ENCODE assay signal across 9 cellular contexts in genomic region chr1:40267767-40268187, GRCh38. TPM values are rescaled to one million over a fixed set of nuclear protein-coding genes. Genes with fewer than 3 reads are reported as not detected.
DNase-seq lines count a peak whose midpoint lies in the region; ATAC-seq and TF ChIP-seq lines count a peak whose summit lies in the region.
"Had no signal": no experiment of that assay in that cellular context is flagged by ENCODE, and none has a peak within 500 bp of the region (broad histone marks: within the 10 kb centered on the region; RNA-seq: fewer than 3 reads in every experiment).

No MANE protein-coding gene starts in this region.

- H3K9me3 Mint-ChIP-seq in osteocyte (ENCODE audit: unreplicated experiment) = no peaks in the 10 kb centered on the region
- H3K9me3 Mint-ChIP-seq in CD14-positive monocyte = no peaks in the 10 kb centered on the region
- H3K9me3 Mint-ChIP-seq: activated CD4-positive, alpha-beta T cell treated with anti-CD3 and anti-CD28 coated beads, Interleukin-2, amount 10 ng/mL, durations not matched to agents 24 days and 14 days had no signal

- TF ChIP-seq CTCF in BJ (IDR thresholded peaks at IDR 0.05; ENCODE audit: insufficient read depth, low read depth, low read length) (no peak), fibroblast of mammary gland (conservative IDR thresholded peaks at IDR 0.05; ENCODE audit: control insufficient read depth, insufficient read depth, low read depth, low read length) (no peak), osteocyte (IDR thresholded peaks at IDR 0.05) (no peak), CD14-positive monocyte (IDR thresholded peaks at IDR 0.05) (no peak)

- H3K27me3 ChIP-seq in BJ (ENCODE audit: control insufficient read depth, insufficient read depth, low read length) = no peaks in the 10 kb centered on the region

- peak overlapping the region; percentile 74 for H3K27ac Mint-ChIP-seq in osteocyte (ENCODE audit: unreplicated experiment)
- no peak overlapping the region for H3K27ac Mint-ChIP-seq in CD14-positive monocyte
- H3K27ac Mint-ChIP-seq: activated CD4-positive, alpha-beta T cell treated with anti-CD3 and anti-CD28 coated beads, Interleukin-2, amount 10 ng/mL, durations not matched to agents 24 days and 14 days had no signal

- H3K36me3 ChIP-seq in BJ (ENCODE audit: control insufficient read depth, insufficient read depth, low read length) = peaks cover 7% of the 10 kb centered on the region

- intact Hi-C loops in CD14-positive monocyte (cut with micrococcal nuclease) = loop anchor here in 1 of 2 donors (5.0 kb wide), 1 partner anchor 45 kb away; no protein-coding TSS in a partner anchor

- H3K4me3 Mint-ChIP-seq in osteocyte (ENCODE audit: unreplicated experiment) (no peak overlapping the region), CD14-positive monocyte (no peak overlapping the region)
- H3K4me3 Mint-ChIP-seq: activated CD4-positive, alpha-beta T cell treated with anti-CD3 and anti-CD28 coated beads, Interleukin-2, amount 10 ng/mL, durations not matched to agents 24 days and 14 days had no signal

- H3K36me3 Mint-ChIP-seq in osteocyte (ENCODE audit: unreplicated experiment) = peaks cover 44% of the 10 kb centered on the region
- peaks cover 65 to 83% of the 10 kb centered on the region in 2 donors for H3K36me3 Mint-ChIP-seq in CD14-positive monocyte

- DNase-seq in BJ (ENCODE audit: low read depth) (peak; percentile 70), fibroblast of mammary gland (ENCODE audit: low read depth) (peak; percentile 97), osteocyte (ENCODE audit: extremely low spot score, unreplicated experiment) (no peak), cerebellum (ENCODE audit: low spot score) (no peak), NCI-H2029 treated with DMSO at 0.1 percent for 48 hours (lab: John Stamatoyannopoulos, UW) (no peak), CD14-positive monocyte (ENCODE audit: low spot score) (no peak), NCI-H187 (lab: John Stamatoyannopoulos, UW) (no peak)
- DNase-seq: activated CD4-positive, alpha-beta T cell treated with anti-CD3 and anti-CD28 coated beads, Interleukin-2, amount 10 ng/mL, durations not matched to agents 24 days and 14 days had no signal

- POLR2A ChIA-PET in BJ (lab: Charles Lee) = no interaction called here

- H3K27me3 Mint-ChIP-seq in osteocyte (ENCODE audit: unreplicated experiment) = no peaks in the 10 kb centered on the region
- H3K27me3 Mint-ChIP-seq in CD14-positive monocyte (ENCODE audit: low read depth in 3 of 3) = no peaks in the 10 kb centered on the region
- H3K27me3 Mint-ChIP-seq: activated CD4-positive, alpha-beta T cell treated with anti-CD3 and anti-CD28 coated beads, Interleukin-2, amount 10 ng/mL, durations not matched to agents 24 days and 14 days had no signal

- peaks cover 5% of the 10 kb centered on the region for H3K4me1 Mint-ChIP-seq in osteocyte (ENCODE audit: unreplicated experiment)
- no peaks in the 10 kb centered on the region for H3K4me1 Mint-ChIP-seq in CD14-positive monocyte

- CTCF ChIA-PET in BJ (lab: Yijun Ruan, JAX) = no interaction called here

- no peak overlapping the region for H3K4me3 ChIP-seq in BJ (ENCODE audit: low read depth, low read length)
- H3K4me3 ChIP-seq in fibroblast of mammary gland (ENCODE audit: control insufficient read depth, low read depth, low read length) = no peak overlapping the region

- peak; percentile 93 for ATAC-seq in SK-N-SH treated with all-trans-retinoic acid at 6 μM for 48 hours

TF ChIP-seq in SK-N-SH treated with all-trans-retinoic acid at 6 μM for 48 hours, 23 proteins besides CTCF, POLR2A, EP300 and RAD21:
- peak; percentile 76 for TF ChIP-seq ISL1 (CRISPR knock-in tag; IDR thresholded peaks at IDR 0.05)
- TF ChIP-seq, protein P1, sequence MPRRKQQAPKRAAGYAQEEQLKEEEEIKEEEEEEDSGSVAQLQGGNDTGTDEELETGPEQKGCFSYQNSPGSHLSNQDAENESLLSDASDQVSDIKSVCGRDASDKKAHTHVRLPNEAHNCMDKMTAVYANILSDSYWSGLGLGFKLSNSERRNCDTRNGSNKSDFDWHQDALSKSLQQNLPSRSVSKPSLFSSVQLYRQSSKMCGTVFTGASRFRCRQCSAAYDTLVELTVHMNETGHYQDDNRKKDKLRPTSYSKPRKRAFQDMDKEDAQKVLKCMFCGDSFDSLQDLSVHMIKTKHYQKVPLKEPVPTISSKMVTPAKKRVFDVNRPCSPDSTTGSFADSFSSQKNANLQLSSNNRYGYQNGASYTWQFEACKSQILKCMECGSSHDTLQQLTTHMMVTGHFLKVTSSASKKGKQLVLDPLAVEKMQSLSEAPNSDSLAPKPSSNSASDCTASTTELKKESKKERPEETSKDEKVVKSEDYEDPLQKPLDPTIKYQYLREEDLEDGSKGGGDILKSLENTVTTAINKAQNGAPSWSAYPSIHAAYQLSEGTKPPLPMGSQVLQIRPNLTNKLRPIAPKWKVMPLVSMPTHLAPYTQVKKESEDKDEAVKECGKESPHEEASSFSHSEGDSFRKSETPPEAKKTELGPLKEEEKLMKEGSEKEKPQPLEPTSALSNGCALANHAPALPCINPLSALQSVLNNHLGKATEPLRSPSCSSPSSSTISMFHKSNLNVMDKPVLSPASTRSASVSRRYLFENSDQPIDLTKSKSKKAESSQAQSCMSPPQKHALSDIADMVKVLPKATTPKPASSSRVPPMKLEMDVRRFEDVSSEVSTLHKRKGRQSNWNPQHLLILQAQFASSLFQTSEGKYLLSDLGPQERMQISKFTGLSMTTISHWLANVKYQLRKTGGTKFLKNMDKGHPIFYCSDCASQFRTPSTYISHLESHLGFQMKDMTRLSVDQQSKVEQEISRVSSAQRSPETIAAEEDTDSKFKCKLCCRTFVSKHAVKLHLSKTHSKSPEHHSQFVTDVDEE (CRISPR knock-in tag; IDR thresholded peaks at IDR 0.05) = no peak
- 0 out of 2 replicates have a peak, but pooled peaks have one; percentile 36 for TF ChIP-seq ZFP3 (CRISPR knock-in tag; IDR thresholded peaks at IDR 0.05)
- TF ChIP-seq, protein P2, sequence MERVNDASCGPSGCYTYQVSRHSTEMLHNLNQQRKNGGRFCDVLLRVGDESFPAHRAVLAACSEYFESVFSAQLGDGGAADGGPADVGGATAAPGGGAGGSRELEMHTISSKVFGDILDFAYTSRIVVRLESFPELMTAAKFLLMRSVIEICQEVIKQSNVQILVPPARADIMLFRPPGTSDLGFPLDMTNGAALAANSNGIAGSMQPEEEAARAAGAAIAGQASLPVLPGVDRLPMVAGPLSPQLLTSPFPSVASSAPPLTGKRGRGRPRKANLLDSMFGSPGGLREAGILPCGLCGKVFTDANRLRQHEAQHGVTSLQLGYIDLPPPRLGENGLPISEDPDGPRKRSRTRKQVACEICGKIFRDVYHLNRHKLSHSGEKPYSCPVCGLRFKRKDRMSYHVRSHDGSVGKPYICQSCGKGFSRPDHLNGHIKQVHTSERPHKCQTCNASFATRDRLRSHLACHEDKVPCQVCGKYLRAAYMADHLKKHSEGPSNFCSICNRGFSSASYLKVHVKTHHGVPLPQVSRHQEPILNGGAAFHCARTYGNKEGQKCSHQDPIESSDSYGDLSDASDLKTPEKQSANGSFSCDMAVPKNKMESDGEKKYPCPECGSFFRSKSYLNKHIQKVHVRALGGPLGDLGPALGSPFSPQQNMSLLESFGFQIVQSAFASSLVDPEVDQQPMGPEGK (CRISPR knock-in tag; IDR thresholded peaks at IDR 0.05; ENCODE audit: borderline replicate concordance) = no peak

RNA-seq across cellular contexts. Expression of gene ZMPSTE24, which starts 9.7 kb away (rescaled TPM):
- polyA plus RNA-seq in BJ (2011; rRNA removed) = 16.5 and 37.3 TPM in 2 replicates
- 21.4 and 24.2 TPM in 2 replicates for polyA minus RNA-seq in BJ (2011; rRNA and poly(A)+ RNA removed)
- total RNA-seq in osteocyte = 41.2 and 43.4 TPM in 2 replicates
- total RNA-seq in cerebellum = 35.9 TPM
- 10 to 100 TPM; 36.0 to 45.6 TPM for polyA plus RNA-seq in CD14-positive monocyte

RNA-seq across cellular contexts. Expression of gene TMCO2, which starts 20.0 kb away (rescaled TPM):
- polyA plus RNA-seq in BJ (2011; rRNA removed) (not detected in 2 replicates), CD14-positive monocyte (not detected)
- not detected in 2 replicates for polyA minus RNA-seq in BJ (2011; rRNA and poly(A)+ RNA removed)
- total RNA-seq in osteocyte (not detected in 2 replicates), cerebellum (not detected)
- total RNA-seq: activated CD4-positive, alpha-beta T cell treated with anti-CD3 and anti-CD28 coated beads, Interleukin-2, amount 10 ng/mL, durations not matched to agents 24 days and 14 days had no signal

RNA-seq across cellular contexts. Expression of gene COL9A2, which starts 49.3 kb away (rescaled TPM):
- polyA plus RNA-seq in BJ (2011; rRNA removed) = 0.07 and 0.13 TPM in 2 replicates
- not detected in 2 replicates for polyA minus RNA-seq in BJ (2011; rRNA and poly(A)+ RNA removed)
- total RNA-seq in osteocyte = 2.1 and 2.7 TPM in 2 replicates
- total RNA-seq in cerebellum = 8.3 TPM
- polyA plus RNA-seq in CD14-positive monocyte = 1 to 10 TPM; 2.0 to 2.6 TPM

Comparison
In these comparisons a context has a peak if more than half of its experiments do, and no peak if none do; other contexts are left out.
1. DNase-seq: peak in BJ (single experiment) and fibroblast of mammary gland (single experiment); none in osteocyte (single experiment), cerebellum (single experiment), NCI-H2029 treated with DMSO at 0.1 percent for 48 hours (single experiment), CD14-positive monocyte (single experiment) and NCI-H187 (0 of 2).